In the genomic region with DNA sequence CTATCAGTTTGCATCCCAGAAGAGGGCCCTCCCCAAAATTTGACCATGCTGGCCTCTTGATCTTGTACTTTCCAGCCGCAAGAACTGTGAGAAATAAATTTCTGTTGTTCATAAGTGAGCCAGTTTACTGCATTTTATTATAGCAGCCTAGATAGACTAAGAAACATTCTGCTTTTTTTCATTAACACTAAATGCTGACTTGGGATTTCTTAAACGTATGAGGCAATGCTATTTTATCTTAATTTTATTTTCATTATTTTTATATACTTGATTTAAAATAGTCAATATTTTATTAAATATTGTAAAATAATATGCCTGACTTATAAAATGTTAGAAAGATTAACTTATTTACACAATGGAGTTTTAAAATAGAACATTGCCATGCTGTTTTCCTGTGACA, we compare ENCODE assay signal across 31 cellular contexts.
"Had no signal": no experiment of that assay in that cellular context is flagged by ENCODE, and none has a peak within 500 bp of the region (broad histone marks: within the 10 kb centered on the region; RNA-seq: fewer than 3 reads in every experiment).

No MANE protein-coding gene starts in this region.

- DNase-seq: activated CD4-positive, alpha-beta memory T cell treated with anti-CD3 and anti-CD28 coated beads for 36 hours; activated CD4-positive, alpha-beta T cell treated with anti-CD3 and anti-CD28 coated beads for 36 hours; activated CD4-positive, alpha-beta T cell treated with anti-CD3 and anti-CD28 coated beads, Interleukin-2, amount 10 ng/mL, durations not matched to agents 24 days and 14 days; activated CD4-positive, CD25-positive, alpha-beta regulatory T cell; activated CD4-positive, CD25-positive, alpha-beta regulatory T cell treated with anti-CD3 and anti-CD28 coated beads, Interleukin-2, amount 50 U/mL, for 72 hours; activated CD8-positive, alpha-beta memory T cell treated with anti-CD3 and anti-CD28 coated beads, Interleukin-2, amount 10 ng/mL, durations not matched to agents 7 days and 5 days; activated CD8-positive, alpha-beta memory T cell treated with anti-CD3 and anti-CD28 coated beads, Interleukin-2, amount 50 U/mL, for 4 hours; activated CD8-positive, alpha-beta T cell treated with anti-CD3 and anti-CD28 coated beads, Interleukin-2, amount 10 ng/mL, durations not matched to agents 7 days and 5 days; activated effector memory CD4-positive, alpha-beta T cell treated with anti-CD3 and anti-CD28 coated beads, Interleukin-2, amount 50 U/mL, for 16 hours; activated naive CD4-positive, alpha-beta T cell treated with anti-CD3 and anti-CD28 coated beads for 36 hours; activated naive CD8-positive, alpha-beta T cell treated with anti-CD3 and anti-CD28 coated beads for 36 hours; activated naive CD8-positive, alpha-beta T cell treated with anti-CD3 and anti-CD28 coated beads, Interleukin-2, amount 50 U/mL, for 24 hours; activated T-cell treated with anti-CD3 and anti-CD28 coated beads, Interleukin-2, amount 50 U/mL, for 1 hour; activated T-cell treated with anti-CD3 and anti-CD28 coated beads, Interleukin-2, amount 50 U/mL, for 48 hours; adrenal gland; amygdala; aorta; body of pancreas; caudate nucleus; cortex of kidney; dermis blood vessel endothelial cell; effector CD4-positive, alpha-beta T cell; effector memory CD8-positive, alpha-beta T cell; erythroblast; foreskin keratinocyte; heart right ventricle; T-helper 17 cell; T1000; WERI-Rb-1 had no signal

- H3K4me3 ChIP-seq: adrenal gland, body of pancreas, esophagus muscularis mucosa, gastroesophageal sphincter, heart right ventricle had no signal

- H3K27ac ChIP-seq: adrenal gland, body of pancreas, esophagus muscularis mucosa, foreskin keratinocyte, gastroesophageal sphincter, heart right ventricle, WERI-Rb-1 had no signal

- H3K4me1 ChIP-seq: adrenal gland, body of pancreas, esophagus muscularis mucosa, foreskin keratinocyte, gastroesophageal sphincter, heart right ventricle had no signal

- H3K36me3 ChIP-seq: adrenal gland, esophagus muscularis mucosa, gastroesophageal sphincter, heart right ventricle, WERI-Rb-1 had no signal

- H3K9me3 ChIP-seq: body of pancreas, esophagus muscularis mucosa, gastroesophageal sphincter had no signal
